In the genomic region with DNA sequence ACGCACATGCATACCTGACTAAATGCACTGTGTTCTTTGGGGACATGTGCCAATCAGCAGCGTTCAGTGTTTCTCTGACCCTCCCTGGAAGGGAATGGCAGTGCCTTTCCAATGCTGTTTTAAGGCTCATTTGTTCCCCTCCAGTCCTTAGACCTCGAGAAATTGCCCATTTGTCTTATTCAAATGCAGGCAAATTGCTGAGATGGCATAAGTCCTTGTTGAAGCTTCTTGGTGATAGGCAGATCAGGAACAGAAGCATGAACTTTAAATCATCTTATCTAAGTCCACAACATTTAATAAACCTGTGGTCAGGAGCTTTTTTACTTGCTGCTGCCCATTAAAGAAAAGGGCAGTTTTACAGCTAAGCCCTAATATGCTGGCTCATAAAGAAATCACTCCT, we compare ENCODE assay signal across 22 cellular contexts.
A peak's percentile ranks its signal among the peaks of the same experiment; 100 is the strongest.
DNase-seq lines count a peak whose midpoint lies in the region; ATAC-seq, FAIRE-seq and TF ChIP-seq lines count a peak whose summit lies in the region.
"Had no signal": no experiment of that assay in that cellular context is flagged by ENCODE, and none has a peak within 500 bp of the region (broad histone marks: within the 10 kb centered on the region; RNA-seq: fewer than 3 reads in every experiment).

No MANE protein-coding gene starts in this region.

- no peak for FAIRE-seq in HepG2 (lab: Jason Lieb, UNC)
- no peak for FAIRE-seq in K562 (lab: Jason Lieb, UNC)
- FAIRE-seq: GM12891, GM18507, GM19239, H54 had no signal

- no peaks in the 10 kb centered on the region for H3K9me3 ChIP-seq in HepG2 (ENCODE audit: low read length)
- no peaks in the 10 kb centered on the region for H3K9me3 ChIP-seq in right lobe of liver
- no peaks in the 10 kb centered on the region for H3K9me3 ChIP-seq in HEK293 (ENCODE audit: control insufficient read depth, insufficient read depth, low read depth, low read length)
- H3K9me3 ChIP-seq in K562 (replicated peaks; ENCODE audit: control insufficient read depth, insufficient read depth, low read depth, low read length): no peaks in the 10 kb centered on the region
- H3K9me3 ChIP-seq: HAP-1 had no signal

- TF ChIP-seq RAD21 in HepG2 (CRISPR knock-in tag; IDR thresholded peaks at IDR 0.05) (no peak), K562 (CRISPR knock-in tag; conservative IDR thresholded peaks at IDR 0.05 in 1 of 2, IDR thresholded peaks at IDR 0.05 in 1 of 2) (no peak)

- TF ChIP-seq POLR2A in HepG2 (IDR thresholded peaks at IDR 0.05; ENCODE audit: insufficient read depth in 1 of 2, low read depth in 2 of 2, low read length in 2 of 2) (no peak), right lobe of liver (IDR thresholded peaks at IDR 0.05) (no peak), K562 (conservative IDR thresholded peaks at IDR 0.05) (no peak)

- H3K9ac ChIP-seq in HepG2 (ENCODE audit: insufficient read depth, low read depth, low read length) (no peak overlapping the region), K562 (ENCODE audit: insufficient read depth in 1 of 2, low read depth in 2 of 2, low read length in 2 of 2) (no peak overlapping the region)

- H3K27me3 ChIP-seq in HepG2 (ENCODE audit: control insufficient read depth in 1 of 2, insufficient read depth in 2 of 2, low read length in 2 of 2): peaks cover 2 to 5% of the 10 kb centered on the region in 2 experiments; a peak in 2 of 5 replicates
- H3K27me3 ChIP-seq in right lobe of liver: no peaks in the 10 kb centered on the region
- H3K27me3 ChIP-seq in K562 (ENCODE audit: control insufficient read depth in 2 of 2, insufficient read depth in 2 of 2, low read length in 2 of 2): peaks cover 6 to 33% of the 10 kb centered on the region in 2 experiments; a peak in 3 of 5 replicates

- H3K4me2 ChIP-seq in HepG2 (ENCODE audit: low read depth, low read length): no peak overlapping the region
- no peak overlapping the region for H3K4me2 ChIP-seq in K562 (ENCODE audit: insufficient read depth, low read length)
- H3K4me2 ChIP-seq: GM23338 had no signal

- no peaks in the 10 kb centered on the region for H3K9me1 ChIP-seq in K562 (ENCODE audit: control insufficient read depth, insufficient read depth, low read length)

- TF ChIP-seq EP300 in HepG2 (IDR thresholded peaks at IDR 0.05; ENCODE audit: low read depth in 2 of 2, low read length in 2 of 2): no peak
- no peak for TF ChIP-seq EP300 in HepG2 (CRISPR knock-in tag; IDR thresholded peaks at IDR 0.05; ENCODE audit: borderline replicate concordance)
- no peak for TF ChIP-seq EP300 in K562 (IDR thresholded peaks at IDR 0.05; ENCODE audit: low read length)

- H3K9me3 Mint-ChIP-seq in endothelial cell (ENCODE audit: unreplicated experiment): no peaks in the 10 kb centered on the region
- H3K9me3 Mint-ChIP-seq: CD4-positive, alpha-beta memory T cell; GM23338 had no signal

- no TSS peak for BruUV-seq in HepG2 (replicated peaks; lab: Mats Ljungman, UMichigan)
- BruUV-seq in K562 (replicated peaks; lab: Mats Ljungman, UMichigan): no TSS peak

- H3K27ac ChIP-seq in HepG2 (ENCODE audit: extremely low read length, insufficient read depth, low read length) (no peak overlapping the region), right lobe of liver (no peak overlapping the region), HEK293 (ENCODE audit: extremely low read depth, low read depth, low read length) (no peak overlapping the region), K562 (ENCODE audit: extremely low read depth, low read depth, low read length) (no peak overlapping the region)

- TF ChIP-seq CTCF in HepG2 (CRISPR knock-in tag; IDR thresholded peaks at IDR 0.05) (no peak), right lobe of liver (IDR thresholded peaks at IDR 0.05) (no peak), HEK293 (tag by site-specific recombination; IDR thresholded peaks at IDR 0.05) (no peak), K562 (IDR thresholded peaks at IDR 0.05 in 2 of 3, conservative IDR thresholded peaks at IDR 0.05 in 1 of 3; ENCODE audit: insufficient read depth in 2 of 3, low read depth in 1 of 3, low read length in 3 of 3) (no peak), endothelial cell (IDR thresholded peaks at IDR 0.05; ENCODE audit: unreplicated experiment) (no peak)

- no peak overlapping the region for H2AFZ ChIP-seq in HepG2 (ENCODE audit: low read length)
- no peak overlapping the region for H2AFZ ChIP-seq in K562 (ENCODE audit: low read depth, low read length)
- H2AFZ ChIP-seq: GM23338 had no signal

- POLR2A ChIA-PET in HepG2 (lab: Yijun Ruan, JAX) (no interaction called here), HEK293 (lab: Yijun Ruan, JAX) (no interaction called here), K562 (lab: Yijun Ruan, JAX) (no interaction called here)

- H3K4me1 ChIP-seq in HepG2 (ENCODE audit: insufficient read depth, low read length): no peaks in the 10 kb centered on the region
- no peaks in the 10 kb centered on the region for H3K4me1 ChIP-seq in right lobe of liver
- H3K4me1 ChIP-seq in HEK293 (ENCODE audit: control insufficient read depth, insufficient read depth, low read length): no peaks in the 10 kb centered on the region
- H3K4me1 ChIP-seq in K562 (replicated peaks in 1 of 2; ENCODE audit: control insufficient read depth in 2 of 2, insufficient read depth in 2 of 2, low read length in 2 of 2): no peaks in the 10 kb centered on the region; a peak in 1 of 5 replicates
- H3K4me1 ChIP-seq: HAP-1 had no signal

- intact Hi-C loops in HepG2 (cut with micrococcal nuclease; ENCODE audit: unreplicated experiment): no loop called here
- intact Hi-C loops in right lobe of liver (cut with DNase I): no loop called here
- intact Hi-C loops in K562 (cut with micrococcal nuclease): no loop called here

- in situ Hi-C loops in HepG2 (cut with HindIII; ENCODE audit: extremely low pct_ligation_motif_present, low pct_unique_long_range_greater_than_20kb) (no loop called here), K562 (cut with MboI) (no loop called here)

- peak overlapping the region; percentile 44 for H3K27ac Mint-ChIP-seq in endothelial cell (ENCODE audit: unreplicated experiment)
- H3K27ac Mint-ChIP-seq: B cell; CD4-positive, alpha-beta memory T cell; GM23338 had no signal

- H3K36me3 ChIP-seq in HepG2 (replicated peaks in 1 of 2; ENCODE audit: control insufficient read depth in 1 of 2, insufficient read depth in 2 of 2, low read length in 2 of 2) (no peaks in the 10 kb centered on the region), right lobe of liver (no peaks in the 10 kb centered on the region), HEK293 (ENCODE audit: control insufficient read depth in 2 of 2, insufficient read depth in 1 of 2, low read length in 2 of 2) (no peaks in the 10 kb centered on the region), K562 (ENCODE audit: control insufficient read depth, insufficient read depth, low read length) (no peaks in the 10 kb centered on the region)
- H3K36me3 ChIP-seq: HAP-1 had no signal

- 2% methylated on average over 3 of the region's 3 CpGs for WGBS in HepG2 (ENCODE audit: low lambda C conversion rate)
- 26% methylated on average over 3 of the region's 3 CpGs for WGBS in right lobe of liver (ENCODE audit: insufficient coverage, low coverage, low lambda C conversion rate, missing lambda C conversion rate)
- WGBS in K562 (ENCODE audit: insufficient coverage, low coverage, missing lambda C conversion rate): 0% methylated on average over 3 of the region's 3 CpGs

- H3K79me2 ChIP-seq in HepG2 (ENCODE audit: insufficient read depth, low read length): no peaks in the 10 kb centered on the region
- no peaks in the 10 kb centered on the region for H3K79me2 ChIP-seq in K562 (ENCODE audit: control insufficient read depth, insufficient read depth, low read length)

- no peak for ATAC-seq in HepG2
- no peak for ATAC-seq in right lobe of liver
- no peak for ATAC-seq in K562
- no peak for ATAC-seq in GM21447 (IDR thresholded peaks at IDR 0.05; ENCODE audit: unreplicated experiment)
- ATAC-seq: GM23338 had no signal

- H3K4me3 ChIP-seq in HepG2 (replicated peaks in 1 of 3; ENCODE audit: insufficient read depth in 1 of 3, low read depth in 2 of 3, low read length in 3 of 3) (no peak overlapping the region), right lobe of liver (no peak overlapping the region), HEK293 (ENCODE audit: low read depth, low read length) (no peak overlapping the region), K562 (no peak overlapping the region)
- H3K4me3 ChIP-seq: GM23338, HAP-1 had no signal

- H3K4me1 Mint-ChIP-seq in endothelial cell (ENCODE audit: unreplicated experiment): peaks cover 36% of the 10 kb centered on the region
- H3K4me1 Mint-ChIP-seq: CD4-positive, alpha-beta memory T cell had no signal

- H3K4me3 Mint-ChIP-seq in endothelial cell (ENCODE audit: unreplicated experiment): no peak overlapping the region
- H3K4me3 Mint-ChIP-seq: B cell; CD4-positive, alpha-beta memory T cell; GM23338 had no signal

- no peaks in the 10 kb centered on the region for H4K20me1 ChIP-seq in HepG2 (ENCODE audit: insufficient read depth, low read length)
- no peaks in the 10 kb centered on the region for H4K20me1 ChIP-seq in K562 (replicated peaks; ENCODE audit: control insufficient read depth, insufficient read depth, low read length)

- peaks cover 4% of the 10 kb centered on the region for H3K27me3 Mint-ChIP-seq in endothelial cell (ENCODE audit: unreplicated experiment)

- H3K36me3 Mint-ChIP-seq in endothelial cell (ENCODE audit: low read depth, unreplicated experiment): no peaks in the 10 kb centered on the region
- H3K36me3 Mint-ChIP-seq: CD4-positive, alpha-beta memory T cell had no signal

- DNase-seq in HepG2 (ENCODE audit: low spot score): no peak
- no peak for DNase-seq in right lobe of liver
- DNase-seq in K562 (ENCODE audit: extremely low read depth in 1 of 4, low spot score in 3 of 4): no peak
- no peak for DNase-seq in endothelial cell (ENCODE audit: low spot score)
- no peak for DNase-seq in DMS 273 treated with DMSO at 0.1 percent for 48 hours (lab: John Stamatoyannopoulos, UW)
- DNase-seq in NCI-H2227 (lab: John Stamatoyannopoulos, UW; ENCODE audit: unreplicated experiment): no peak
- DNase-seq: 8988T; C1 segment of cervical spinal cord; CD4-positive, alpha-beta memory T cell; COR-L47; DMS53; DMS79 treated with DMSO at 0.1 percent for 48 hours; GF-D8 had no signal

- CTCF ChIA-PET in HepG2 (lab: Yijun Ruan, JAX; ENCODE audit: low intra/inter-chr PET ratio, low total read pairs): no interaction called here
- CTCF ChIA-PET in HEK293 (lab: Yijun Ruan, JAX): interaction anchor here (0.8 kb wide), 1 partner anchor 421 kb away, joined by 5 read pairs; no protein-coding TSS in a partner anchor
- CTCF ChIA-PET in K562 (lab: Yijun Ruan, JAX; ENCODE audit: low intra/inter-chr PET ratio): no interaction called here

TF ChIP-seq in HepG2, 621 proteins besides CTCF, POLR2A, EP300 and RAD21 (continues in another document):
- TF ChIP-seq ZNF337 (CRISPR knock-in tag; IDR thresholded peaks at IDR 0.05; ENCODE audit: borderline replicate concordance, low read depth): no peak
- no peak for TF ChIP-seq SETDB1 (CRISPR knock-in tag; IDR thresholded peaks at IDR 0.05; ENCODE audit: borderline replicate concordance)

TF ChIP-seq in HEK293, 187 proteins besides CTCF, POLR2A, EP300 and RAD21:
- TF ChIP-seq FEZF1 (tag by site-specific recombination; IDR thresholded peaks at IDR 0.05) (peak; percentile 56; the same call in 1 of the 2 replicates), ZNF169 (tag by site-specific recombination; IDR thresholded peaks at IDR 0.05) (no peak)

TF ChIP-seq in K562, 482 proteins besides CTCF, POLR2A, EP300 and RAD21 (continues in another document):
- peak; percentile 47 for TF ChIP-seq MAFF (IDR thresholded peaks at IDR 0.05; ENCODE audit: low read length)
- peak; percentile 76 for TF ChIP-seq MAFG (tag; conservative IDR thresholded peaks at IDR 0.05)

Comparison
In these comparisons a context has a peak if more than half of its experiments do, and no peak if none do; other contexts are left out.
1. Of the 241 proteins assayed by ChIP-seq in both HepG2 and K562: peak only in HepG2: MAFK; only in K562: MAFG; in both: MAFF; in neither: 238.